In the genomic region with DNA sequence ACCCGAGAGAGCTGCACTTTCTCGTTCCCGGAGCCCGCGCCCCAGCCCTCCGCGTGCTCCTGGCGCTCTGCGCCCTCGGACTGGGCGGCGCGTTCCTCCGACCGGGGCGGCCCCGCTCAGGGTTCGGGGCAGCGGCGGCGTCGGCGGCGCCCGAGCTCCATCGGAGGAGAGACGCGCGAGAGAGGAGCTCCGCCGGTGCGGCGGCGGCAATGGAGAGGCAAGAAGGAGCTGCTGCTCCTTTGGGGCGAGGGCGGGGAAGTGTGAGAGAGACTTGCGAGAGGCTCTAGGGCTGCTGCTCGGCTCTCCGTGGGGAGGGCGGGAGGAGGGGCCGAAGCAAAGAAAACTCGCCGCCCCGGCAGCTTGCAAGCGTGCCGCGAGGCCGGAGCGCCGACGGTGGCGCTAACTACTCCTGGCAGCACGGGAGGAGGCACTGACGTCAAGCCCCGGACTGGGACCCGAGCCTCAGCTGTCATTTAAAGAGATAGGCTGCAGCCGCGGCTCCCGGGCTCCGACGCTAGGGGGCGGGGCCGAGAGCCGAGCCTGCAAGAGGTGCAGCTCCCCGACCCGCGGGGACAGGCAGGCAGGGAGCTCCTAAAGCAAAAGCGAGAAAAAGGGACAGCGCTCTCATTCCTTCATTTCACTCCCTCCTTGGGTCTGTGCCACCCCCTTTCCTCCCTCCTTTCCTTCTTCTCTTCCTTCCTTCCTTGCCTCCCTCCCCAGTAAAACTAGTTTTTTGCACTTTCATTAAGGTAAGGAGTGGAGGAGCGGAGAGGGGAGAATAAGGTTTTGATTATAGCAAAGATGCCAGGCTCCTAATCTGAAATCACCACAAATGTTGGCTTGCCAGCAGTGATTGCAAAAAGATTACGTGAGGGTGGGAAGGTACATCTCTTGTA, we compare ENCODE assay signal across 9 cellular contexts. TPM values are rescaled to one million over a fixed set of nuclear protein-coding genes. Genes with fewer than 3 reads are reported as not detected.
DNase-seq lines count a peak whose midpoint lies in the region; ATAC-seq and TF ChIP-seq lines count a peak whose summit lies in the region.
"Had no signal": no experiment of that assay in that cellular context is flagged by ENCODE, and none has a peak within 500 bp of the region (broad histone marks: within the 10 kb centered on the region; RNA-seq: fewer than 3 reads in every experiment).

KCTD8 (minus strand) TSS at position 262 of the 896 bp plus-strand sequence.

- CTCF ChIA-PET in BJ (lab: Yijun Ruan, JAX): interaction anchor here (0.6 to 1.5 kb wide), 4 partner anchors 11 to 303 kb away, joined by 3 to 6 read pairs (median 3); no protein-coding TSS in a partner anchor
- CTCF ChIA-PET in activated CD8-positive, alpha-beta memory T cell treated with anti-CD3 and anti-CD28 coated beads, Interleukin-2, amount 10 ng/mL, durations not matched to agents 7 days and 5 days (lab: Charles Lee): interaction anchor here (0.7 to 2.0 kb wide), 8 partner anchors 9 to 229 kb away, joined by 3 to 10 read pairs (median 3); partner anchors contain the start of gene GUF1

- H3K4me1 Mint-ChIP-seq in activated CD8-positive, alpha-beta memory T cell treated with anti-CD3 and anti-CD28 coated beads, Interleukin-2, amount 10 ng/mL, durations not matched to agents 7 days and 5 days: peaks cover 4% of the 10 kb centered on the region

- peak within 1 kb of the TSS; percentile 55 for H3K4me3 Mint-ChIP-seq in activated CD8-positive, alpha-beta memory T cell treated with anti-CD3 and anti-CD28 coated beads, Interleukin-2, amount 10 ng/mL, durations not matched to agents 7 days and 5 days

- H3K4me3 ChIP-seq in BJ (ENCODE audit: low read depth, low read length): peak within 1 kb of the TSS; percentile 37

- POLR2A ChIA-PET in BJ (lab: Charles Lee): no interaction called here

- H3K36me3 ChIP-seq in BJ (ENCODE audit: control insufficient read depth, insufficient read depth, low read length): no peaks in the 10 kb centered on the region

- no peak within 1 kb of the TSS for H3K27ac Mint-ChIP-seq in activated CD8-positive, alpha-beta memory T cell treated with anti-CD3 and anti-CD28 coated beads, Interleukin-2, amount 10 ng/mL, durations not matched to agents 7 days and 5 days

- H3K36me3 Mint-ChIP-seq in activated CD8-positive, alpha-beta memory T cell treated with anti-CD3 and anti-CD28 coated beads, Interleukin-2, amount 10 ng/mL, durations not matched to agents 7 days and 5 days: peaks cover 2% of the 10 kb centered on the region

- H3K27me3 ChIP-seq in BJ (ENCODE audit: control insufficient read depth, insufficient read depth, low read length): peaks cover 16% of the 10 kb centered on the region

- peak; percentile 78 for TF ChIP-seq CTCF in BJ (IDR thresholded peaks at IDR 0.05; ENCODE audit: insufficient read depth, low read depth, low read length)

- H3K27me3 Mint-ChIP-seq in activated CD8-positive, alpha-beta memory T cell treated with anti-CD3 and anti-CD28 coated beads, Interleukin-2, amount 10 ng/mL, durations not matched to agents 7 days and 5 days: peaks cover 50% of the 10 kb centered on the region

- peak; percentile 2 for DNase-seq in BJ (ENCODE audit: low read depth)
- peak; percentile 67 for DNase-seq in GM19238 (ENCODE audit: insufficient read length, low spot score)
- DNase-seq in NCI-H446 treated with DMSO at 0.1 percent for 48 hours (lab: John Stamatoyannopoulos, UW): peak; percentile 94
- peak; percentile 72 for DNase-seq in activated CD8-positive, alpha-beta memory T cell treated with anti-CD3 and anti-CD28 coated beads, Interleukin-2, amount 10 ng/mL, durations not matched to agents 7 days and 5 days
- DNase-seq in erythroblast (lab: John Stamatoyannopoulos, UW): peak; percentile 81 to 82
- peak; percentile 98 for DNase-seq in midbrain (lab: John Stamatoyannopoulos, UW)
- DNase-seq in stimulated activated CD8-positive, alpha-beta memory T cell treated with anti-CD3 and anti-CD28 coated beads, Interleukin-4, amount 100 ng/mL, for 24 hours (ENCODE audit: low read depth): peak; percentile 45

- H3K9me3 Mint-ChIP-seq in activated CD8-positive, alpha-beta memory T cell treated with anti-CD3 and anti-CD28 coated beads, Interleukin-2, amount 10 ng/mL, durations not matched to agents 7 days and 5 days (ENCODE audit: low read depth): no peaks in the 10 kb centered on the region

- no peak for TF ChIP-seq POLR2A in erythroblast (IDR thresholded peaks at IDR 0.05; ENCODE audit: low read length)

- ATAC-seq in HG03342 (IDR thresholded peaks at IDR 0.05; ENCODE audit: unreplicated experiment): peak; percentile 97
- ATAC-seq in activated CD8-positive, alpha-beta memory T cell treated with anti-CD3 and anti-CD28 coated beads, Interleukin-2, amount 10 ng/mL, durations not matched to agents 7 days and 5 days: peak; percentile 88

RNA-seq across cellular contexts. Expression of gene KCTD8, which starts in this region (rescaled TPM):
- not detected in 2 replicates for polyA plus RNA-seq in BJ (2011; rRNA removed)
- polyA minus RNA-seq in BJ (2011; rRNA and poly(A)+ RNA removed): 0.09 TPM in 1 of 2 replicates, not detected in the other
- not detected for total RNA-seq in activated CD8-positive, alpha-beta memory T cell treated with anti-CD3 and anti-CD28 coated beads, Interleukin-2, amount 10 ng/mL, durations not matched to agents 7 days and 5 days
- total RNA-seq: T-helper 1 cell treated with Interleukin-12 subunit alpha and Interleukin-12 subunit beta and Interleukin-4 antibody, amounts not matched to agents 30 ng/mL and 1 ng/mL, for 36 hours had no signal

Comparison
In these comparisons a context has a peak if more than half of its experiments do, and no peak if none do; other contexts are left out.
1. Peak in every context shown above with its lines: DNase-seq, ATAC-seq and H3K4me3 ChIP-seq.
2. Peak in DNase-seq and H3K4me3 ChIP-seq in BJ; RNA of the gene not detected or under 1 TPM.
3. Peak in DNase-seq and ATAC-seq in activated CD8-positive, alpha-beta memory T cell treated with anti-CD3 and anti-CD28 coated beads, Interleukin-2, amount 10 ng/mL, durations not matched to agents 7 days and 5 days; RNA of the gene not detected or under 1 TPM.
4. DNase-seq: peak in every context shown above with its lines; median percentile 98 in midbrain; 94 in NCI-H446 treated with DMSO at 0.1 percent for 48 hours; 82 in erythroblast; 72 in activated CD8-positive, alpha-beta memory T cell treated with anti-CD3 and anti-CD28 coated beads, Interleukin-2, amount 10 ng/mL, durations not matched to agents 7 days and 5 days; 67 in GM19238; 45 in stimulated activated CD8-positive, alpha-beta memory T cell treated with anti-CD3 and anti-CD28 coated beads, Interleukin-4, amount 100 ng/mL, for 24 hours; 2 in BJ.